Comparison of ENCODE assay signal across 2 cellular contexts in genomic region chr1:232630894-232631195, GRCh38.
TF ChIP-seq lines count a peak whose summit lies in the region.

No MANE protein-coding gene starts in this region.

TF ChIP-seq in SK-N-SH, 30 proteins besides CTCF, POLR2A, EP300 and RAD21 (continued from another document):
- TF ChIP-seq IRF3 (IDR thresholded peaks at IDR 0.05; ENCODE audit: low read depth, low read length) (no peak), MEF2A (IDR thresholded peaks at IDR 0.05; ENCODE audit: borderline replicate concordance, low read depth) (no peak), YY1 (IDR thresholded peaks at IDR 0.05; ENCODE audit: low read depth) (no peak), ZBTB33 (IDR thresholded peaks at IDR 0.05; ENCODE audit: borderline replicate concordance, low read depth) (no peak), TEAD4 (IDR thresholded peaks at IDR 0.05; ENCODE audit: borderline replicate concordance, insufficient read depth) (no peak), RXRA (IDR thresholded peaks at IDR 0.05; ENCODE audit: borderline replicate concordance, low read depth) (no peak), FOSL2 (IDR thresholded peaks at IDR 0.05; ENCODE audit: borderline replicate concordance, low read depth) (no peak), TCF12 (IDR thresholded peaks at IDR 0.05) (no peak), REST (IDR thresholded peaks at IDR 0.05; ENCODE audit: low read depth, low read length) (no peak), RCOR1 (IDR thresholded peaks at IDR 0.05; ENCODE audit: low read length) (no peak), USF1 (IDR thresholded peaks at IDR 0.05; ENCODE audit: borderline replicate concordance, low read depth) (no peak), GABPA (IDR thresholded peaks at IDR 0.05; ENCODE audit: low read depth) (no peak), FOXM1 (IDR thresholded peaks at IDR 0.05; ENCODE audit: low read depth) (no peak), MXI1 (IDR thresholded peaks at IDR 0.05; ENCODE audit: low read depth, low read length) (no peak)

TF ChIP-seq in SK-N-SH treated with all-trans-retinoic acid at 6 μM for 48 hours, 23 proteins besides CTCF, POLR2A, EP300 and RAD21 (continued from another document):
- TF ChIP-seq ZNF70 (CRISPR knock-in tag; IDR thresholded peaks at IDR 0.05) (no peak), POU6F1 (CRISPR knock-in tag; IDR thresholded peaks at IDR 0.05; ENCODE audit: borderline replicate concordance, low read depth) (no peak), TSHZ2 (CRISPR knock-in tag; IDR thresholded peaks at IDR 0.05) (no peak), ZC3H10 (CRISPR knock-in tag; IDR thresholded peaks at IDR 0.05) (no peak), TOX (CRISPR knock-in tag; IDR thresholded peaks at IDR 0.05; ENCODE audit: borderline replicate concordance) (no peak), ZFP3 (CRISPR knock-in tag; IDR thresholded peaks at IDR 0.05) (no peak), OSR1 (CRISPR knock-in tag; IDR thresholded peaks at IDR 0.05) (no peak)
